In genomic region chr4:143375326-143376073, GRCh38 we compare ENCODE assay signal across 8 cellular contexts. TPM values are rescaled to one million over a fixed set of nuclear protein-coding genes. Genes with fewer than 3 reads are reported as not detected.
DNase-seq lines count a peak whose midpoint lies in the region; ATAC-seq, FAIRE-seq and TF ChIP-seq lines count a peak whose summit lies in the region.

No MANE protein-coding gene starts in this region.

- WGBS in K562 (ENCODE audit: insufficient coverage, low coverage, missing lambda C conversion rate), result 32% methylated on average over 6 of the region's 6 CpGs
- WGBS in HepG2 (ENCODE audit: low lambda C conversion rate), result 82% methylated on average over 6 of the region's 6 CpGs

- in situ Hi-C loops in K562 (cut with MboI) (no loop called here), HepG2 (cut with HindIII; ENCODE audit: extremely low pct_ligation_motif_present, low pct_unique_long_range_greater_than_20kb) (no loop called here)

- H3K4me2 ChIP-seq in K562 (ENCODE audit: insufficient read depth, low read length), result no peak overlapping the region
- no peak overlapping the region for H3K4me2 ChIP-seq in HepG2 (ENCODE audit: low read depth, low read length)

- no peak overlapping the region for H2AFZ ChIP-seq in K562 (ENCODE audit: low read depth, low read length)
- no peak overlapping the region for H2AFZ ChIP-seq in HepG2 (ENCODE audit: low read length)

- no peaks in the 10 kb centered on the region for H3K9me1 ChIP-seq in K562 (ENCODE audit: control insufficient read depth, insufficient read depth, low read length)

- TF ChIP-seq CTCF in K562 (IDR thresholded peaks at IDR 0.05 in 2 of 3, conservative IDR thresholded peaks at IDR 0.05 in 1 of 3; ENCODE audit: insufficient read depth in 2 of 3, low read depth in 1 of 3, low read length in 3 of 3), result peak; percentile 20 to 40 (median 27); a peak in 3 of 6 replicates
- TF ChIP-seq CTCF in HepG2 (CRISPR knock-in tag; IDR thresholded peaks at IDR 0.05), result peak; percentile 59

- intact Hi-C loops in K562 (cut with micrococcal nuclease) (loop anchor here (2.0 kb wide), 1 partner anchor 37 kb away; no protein-coding TSS in a partner anchor), HepG2 (cut with micrococcal nuclease; ENCODE audit: unreplicated experiment) (loop anchor here (2.0 to 5.0 kb wide), 2 partner anchors 38 to 107 kb away; partner anchors contain the start of gene GAB1)

- peaks cover 10 to 23% of the 10 kb centered on the region in 2 experiments; a peak in 4 of 5 replicates for H3K4me1 ChIP-seq in K562 (replicated peaks in 1 of 2; ENCODE audit: control insufficient read depth in 2 of 2, insufficient read depth in 2 of 2, low read length in 2 of 2)
- peaks cover 45% of the 10 kb centered on the region for H3K4me1 ChIP-seq in HepG2 (ENCODE audit: insufficient read depth, low read length)

- POLR2A ChIA-PET in K562 (lab: Yijun Ruan, JAX), result interaction anchor here (0.9 kb wide), 1 partner anchor 24 kb away, joined by 3 read pairs; no protein-coding TSS in a partner anchor
- POLR2A ChIA-PET in HepG2 (lab: Yijun Ruan, JAX), result no interaction called here

- H4K20me1 ChIP-seq in K562 (replicated peaks; ENCODE audit: control insufficient read depth, insufficient read depth, low read length) (0 out of 2 replicates have a peak, but pooled peaks cover 4% of the 10 kb centered on the region), HepG2 (ENCODE audit: insufficient read depth, low read length) (0 out of 2 replicates have a peak, but pooled peaks cover 8% of the 10 kb centered on the region)

- H3K4me3 ChIP-seq in K562, result no peak overlapping the region
- H3K4me3 ChIP-seq in HepG2 (replicated peaks in 1 of 3; ENCODE audit: insufficient read depth in 1 of 3, low read depth in 2 of 3, low read length in 3 of 3), result no peak overlapping the region

- no peak overlapping the region; a peak in 1 of 4 replicates for H3K9ac ChIP-seq in K562 (ENCODE audit: insufficient read depth in 1 of 2, low read depth in 2 of 2, low read length in 2 of 2)
- H3K9ac ChIP-seq in HepG2 (ENCODE audit: insufficient read depth, low read depth, low read length), result no peak overlapping the region

- no peak overlapping the region for H3K27ac ChIP-seq in K562 (ENCODE audit: extremely low read depth, low read depth, low read length)
- no peak overlapping the region for H3K27ac ChIP-seq in HepG2 (ENCODE audit: extremely low read length, insufficient read depth, low read length)

- H3K27me3 ChIP-seq in K562 (ENCODE audit: control insufficient read depth in 2 of 2, insufficient read depth in 2 of 2, low read length in 2 of 2) (no peaks in the 10 kb centered on the region), HepG2 (ENCODE audit: control insufficient read depth in 1 of 2, insufficient read depth in 2 of 2, low read length in 2 of 2) (no peaks in the 10 kb centered on the region)

- TF ChIP-seq POLR2A in K562 (conservative IDR thresholded peaks at IDR 0.05) (no peak), HepG2 (IDR thresholded peaks at IDR 0.05; ENCODE audit: insufficient read depth in 1 of 2, low read depth in 2 of 2, low read length in 2 of 2) (no peak)

- CTCF ChIA-PET in K562 (lab: Yijun Ruan, JAX; ENCODE audit: low intra/inter-chr PET ratio) (no interaction called here), HepG2 (lab: Yijun Ruan, JAX; ENCODE audit: low intra/inter-chr PET ratio, low total read pairs) (interaction anchor here (1.9 kb wide), 1 partner anchor 107 kb away, joined by 6 read pairs; no protein-coding TSS in a partner anchor)

- TF ChIP-seq EP300 in K562 (IDR thresholded peaks at IDR 0.05; ENCODE audit: low read length), result 0 out of 2 replicates have a peak, but pooled peaks have one; percentile 14
- TF ChIP-seq EP300 in HepG2 (IDR thresholded peaks at IDR 0.05; ENCODE audit: low read depth in 2 of 2, low read length in 2 of 2), result no peak
- no peak for TF ChIP-seq EP300 in HepG2 (CRISPR knock-in tag; IDR thresholded peaks at IDR 0.05; ENCODE audit: borderline replicate concordance)

- H3K36me3 ChIP-seq in K562 (ENCODE audit: control insufficient read depth, insufficient read depth, low read length) (no peaks in the 10 kb centered on the region; the same call in 2 of the 3 replicates), HepG2 (replicated peaks in 1 of 2; ENCODE audit: control insufficient read depth in 1 of 2, insufficient read depth in 2 of 2, low read length in 2 of 2) (no peaks in the 10 kb centered on the region)

- peak; percentile 19 for FAIRE-seq in K562 (lab: Jason Lieb, UNC)
- FAIRE-seq in HepG2 (lab: Jason Lieb, UNC), result no peak
- FAIRE-seq in urothelium cell line (lab: Jason Lieb, UNC), result no peak

- BruUV-seq in K562 (replicated peaks; lab: Mats Ljungman, UMichigan), result no TSS peak
- BruUV-seq in HepG2 (replicated peaks; lab: Mats Ljungman, UMichigan), result no TSS peak

- peaks cover 78% of the 10 kb centered on the region for H3K79me2 ChIP-seq in K562 (ENCODE audit: control insufficient read depth, insufficient read depth, low read length)
- peaks cover 20% of the 10 kb centered on the region for H3K79me2 ChIP-seq in HepG2 (ENCODE audit: insufficient read depth, low read length)

- H3K9me3 ChIP-seq in K562 (replicated peaks; ENCODE audit: control insufficient read depth, insufficient read depth, low read depth, low read length) (no peaks in the 10 kb centered on the region), HepG2 (ENCODE audit: low read length) (no peaks in the 10 kb centered on the region)

- peak in 1 of 2 experiments; percentile 26; a peak in 2 of 4 replicates for TF ChIP-seq RAD21 in K562 (CRISPR knock-in tag; conservative IDR thresholded peaks at IDR 0.05 in 1 of 2, IDR thresholded peaks at IDR 0.05 in 1 of 2)
- TF ChIP-seq RAD21 in HepG2 (CRISPR knock-in tag; IDR thresholded peaks at IDR 0.05), result 0 out of 2 replicates have a peak, but pooled peaks have one; percentile 24

- peak; percentile 7 for DNase-seq in NCI-H345 (lab: John Stamatoyannopoulos, UW)
- no peak for DNase-seq in NCI-H345 treated with DMSO at 0.1 percent for 48 hours (lab: John Stamatoyannopoulos, UW; ENCODE audit: unreplicated experiment)
- DNase-seq in HUDEP-2 (lab: John Stamatoyannopoulos, UW; ENCODE audit: unreplicated experiment in 76 of 76), result peak in 54 of 76 experiments; percentile 1 to 54 (median 25)
- peak; percentile 39 to 57 (median 50) for DNase-seq in K562 (ENCODE audit: extremely low read depth in 1 of 4, low spot score in 3 of 4)
- DNase-seq in HepG2 (ENCODE audit: low spot score), result peak; percentile 17
- no peak for DNase-seq in urothelium cell line (ENCODE audit: low spot score)
- DNase-seq in iPS-NIHi11 (ENCODE audit: low spot score), result no peak

- ATAC-seq in GM21447 (IDR thresholded peaks at IDR 0.05; ENCODE audit: unreplicated experiment) (peak; percentile 44), K562 (peak; percentile 68), HepG2 (peak; percentile 77)

TF ChIP-seq in K562, 482 proteins besides CTCF, POLR2A, EP300 and RAD21 (continues in another document):
- peak; percentile 59 to 64; a peak in 2 of 4 replicates for TF ChIP-seq TRIM24 (IDR thresholded peaks at IDR 0.05)
- TF ChIP-seq RFX5 (IDR thresholded peaks at IDR 0.05; ENCODE audit: low read depth, low read length), result no peak
- no peak for TF ChIP-seq ZNF165 (CRISPR knock-in tag; IDR thresholded peaks at IDR 0.05; ENCODE audit: borderline replicate concordance)

TF ChIP-seq in HepG2, 621 proteins besides CTCF, POLR2A, EP300 and RAD21 (continues in another document):
- TF ChIP-seq MAX (IDR thresholded peaks at IDR 0.05), result no peak

RNA-seq across cellular contexts. Expression of gene GAB1, which starts 38.8 kb away (rescaled TPM):
- 25.0 and 56.0 TPM in 2 replicates for total RNA-seq in K562 (2011; cell fraction: chromatin; rRNA removed; ENCODE audit: low replicate concordance)
- 10.0 and 11.8 TPM in 2 replicates for total RNA-seq in K562 (2011; cell fraction: nucleolus; rRNA removed)
- total RNA-seq in K562 (2011; cell fraction: nucleoplasm; rRNA removed), result 25.5 and 30.8 TPM in 2 replicates
- total RNA-seq in K562 (2014; rRNA removed) (5.3 and 8.9 TPM in 2 replicates), K562 (2014; rRNA removed; fragmentation: Illumina TruSeq; extraction: Trizol) (9.7 and 12.0 TPM in 2 replicates), K562 (2015; rRNA removed; fragmentation: Illumina TruSeq; extraction: Trizol) (8.0 and 8.7 TPM in 2 replicates), K562 (2021) (10.3 and 10.9 TPM in 2 replicates), HepG2 (2016; rRNA removed; fragmentation: Illumina TruSeq; extraction: Trizol) (14.7 and 17.8 TPM in 2 replicates)
- polyA plus RNA-seq in K562 (2011; rRNA removed) (7.5 and 8.8 TPM in 2 replicates), K562 (2014; fragmentation: Illumina TruSeq; extraction: Trizol) (12.4 and 14.6 TPM in 2 replicates), K562 (2014; fragmentation: Nextera tagmentation; extraction: Ambion mirVana) (1 to 10 TPM; 1.3 to 2.2 TPM), K562 (2014; rRNA removed) (2.9 and 7.1 TPM in 2 replicates), HepG2 (2011; rRNA removed) (6.8 and 8.7 TPM in 2 replicates)
- 3.1 and 3.5 TPM in 2 replicates for polyA plus RNA-seq in K562 (2011; cell fraction: cytosol; rRNA removed)
- 14.7 and 16.9 TPM in 2 replicates for polyA plus RNA-seq in K562 (2011; cell fraction: nucleus; rRNA removed)
- 2.7 and 5.0 TPM in 2 replicates for polyA plus RNA-seq in K562 (2012)
- polyA minus RNA-seq in K562 (2011; rRNA and poly(A)+ RNA removed), result 17.5 and 25.5 TPM in 2 replicates
- 7.1 and 7.4 TPM in 2 replicates for polyA minus RNA-seq in K562 (2011; cell fraction: cytosol; rRNA and poly(A)+ RNA removed)
- polyA minus RNA-seq in K562 (2011; cell fraction: nucleus; rRNA and poly(A)+ RNA removed), result 14.5 and 16.8 TPM in 2 replicates
- 9.7 and 12.8 TPM in 2 replicates for total RNA-seq in HepG2 (2016; cell fraction: cytosol; rRNA removed; fragmentation: Illumina TruSeq; extraction: Trizol; ENCODE audit: low read depth)
- total RNA-seq in HepG2 (2016; cell fraction: insoluble cytoplasmic fraction; rRNA removed; fragmentation: Illumina TruSeq; extraction: Trizol), result 15.0 and 17.5 TPM in 2 replicates
- total RNA-seq in HepG2 (2016; cell fraction: membrane; rRNA removed; fragmentation: Illumina TruSeq; extraction: Trizol), result 9.3 and 9.5 TPM in 2 replicates
- total RNA-seq in HepG2 (2016; cell fraction: nucleus; rRNA removed; fragmentation: Illumina TruSeq; extraction: Trizol), result 24.7 and 28.9 TPM in 2 replicates
- 2.3 and 3.7 TPM in 2 replicates for polyA plus RNA-seq in HepG2 (2011; cell fraction: cytosol; rRNA removed)
- polyA plus RNA-seq in HepG2 (2011; cell fraction: nucleus; rRNA removed), result 6.2 and 8.6 TPM in 2 replicates
- 7.5 and 8.7 TPM in 2 replicates for polyA plus RNA-seq in HepG2 (2012)
- polyA plus RNA-seq in HepG2 (2016; cell fraction: cytosol; fragmentation: Illumina TruSeq; extraction: Trizol; ENCODE audit: low read depth), result 0.36 and 0.77 TPM in 2 replicates
- polyA plus RNA-seq in HepG2 (2016; cell fraction: insoluble cytoplasmic fraction; fragmentation: Illumina TruSeq; extraction: Trizol; ENCODE audit: low read depth), result 13.9 and 14.1 TPM in 2 replicates
- polyA plus RNA-seq in HepG2 (2016; cell fraction: membrane; fragmentation: Illumina TruSeq; extraction: Trizol; ENCODE audit: low read depth), result 1.1 and 1.3 TPM in 2 replicates
- polyA plus RNA-seq in HepG2 (2016; cell fraction: nucleus; fragmentation: Illumina TruSeq; extraction: Trizol; ENCODE audit: insufficient read depth, low read depth), result 17.0 and 17.5 TPM in 2 replicates
- 4.9 and 14.7 TPM in 2 replicates for polyA minus RNA-seq in HepG2 (2011; rRNA and poly(A)+ RNA removed; ENCODE audit: low replicate concordance)
- polyA minus RNA-seq in HepG2 (2011; cell fraction: cytosol; rRNA and poly(A)+ RNA removed), result 6.5 and 6.9 TPM in 2 replicates
- polyA minus RNA-seq in HepG2 (2011; cell fraction: nucleus; rRNA and poly(A)+ RNA removed), result 40.7 and 43.9 TPM in 2 replicates

Comparison
In these comparisons a context has a peak if more than half of its experiments do, and no peak if none do; other contexts are left out.
1. DNase-seq: peak in NCI-H345 (single experiment), HUDEP-2 (54 of 76), K562 (4 of 4) and HepG2 (single experiment); none in NCI-H345 treated with DMSO at 0.1 percent for 48 hours (single experiment), urothelium cell line (single experiment) and iPS-NIHi11 (single experiment).
2. Peak in every context shown above with its lines, with median percentiles within 50 percentile points of each other: ATAC-seq.